In genomic region chr2:226031078-226031937, GRCh38 we compare ENCODE assay signal across 8 cellular contexts.
DNase-seq lines count a peak whose midpoint lies in the region; ATAC-seq and TF ChIP-seq lines count a peak whose summit lies in the region.

No MANE protein-coding gene starts in this region.

- TF ChIP-seq CTCF in LNCaP clone FGC (IDR thresholded peaks at IDR 0.05; ENCODE audit: control insufficient read depth, extremely low read depth, insufficient read depth) = no peak

- ATAC-seq in left lobe of liver (peak; percentile 95), HG03439 (IDR thresholded peaks at IDR 0.05; ENCODE audit: unreplicated experiment) (no peak)

- peak overlapping the region; percentile 44 for H3K4me3 ChIP-seq in LNCaP clone FGC (ENCODE audit: low read depth, low read length)

- DNase-seq in activated T-cell treated with anti-CD3 and anti-CD28 coated beads for 24 hours (ENCODE audit: low read depth) = peak; percentile 48
- DNase-seq in activated T-cell treated with anti-CD3 and anti-CD28 coated beads for 4 hours = no peak
- DNase-seq in LNCaP clone FGC (ENCODE audit: low read depth) = peak; percentile 17
- peak; percentile 24 for DNase-seq in SKM-1 (lab: John Stamatoyannopoulos, UW; ENCODE audit: unreplicated experiment)
- DNase-seq in dedifferentiated amniotic fluid mesenchymal stem cell (ENCODE audit: extremely low spot score) = peak; percentile 56
- peak; percentile 61 for DNase-seq in left lobe of liver (ENCODE audit: low spot score)
- peak; percentile 50 to 58 for DNase-seq in stimulated activated CD4-positive, alpha-beta T cell treated with anti-CD3 and anti-CD28 coated beads, Interleukin-2, amount 100 ng/mL, for 24 hours
